10 cellular contexts compared by ENCODE assay signal in genomic region chr5:140569197-140569596, GRCh38. TPM values are rescaled to one million over a fixed set of nuclear protein-coding genes. Genes with fewer than 3 reads are reported as not detected.
A peak's percentile ranks its signal among the peaks of the same experiment; 100 is the strongest.
DNase-seq lines count a peak whose midpoint lies in the region; TF ChIP-seq lines count a peak whose summit lies in the region.
"Had no signal": no experiment of that assay in that cellular context is flagged by ENCODE, and none has a peak within 500 bp of the region (broad histone marks: within the 10 kb centered on the region; RNA-seq: fewer than 3 reads in every experiment).

No MANE protein-coding gene starts in this region.

- H3K27ac Mint-ChIP-seq in activated CD4-positive, alpha-beta T cell treated with anti-CD3 and anti-CD28 coated beads, Interleukin-2, amount 10 ng/mL, durations not matched to agents 24 days and 14 days: peak overlapping the region; percentile 92

- H3K4me1 Mint-ChIP-seq in activated CD4-positive, alpha-beta T cell treated with anti-CD3 and anti-CD28 coated beads, Interleukin-2, amount 10 ng/mL, durations not matched to agents 24 days and 14 days: peaks cover 42% of the 10 kb centered on the region

- intact Hi-C loops in activated CD4-positive, alpha-beta T cell treated with anti-CD3 and anti-CD28 coated beads, Interleukin-2, amount 10 ng/mL, durations not matched to agents 24 days and 14 days (cut with micrococcal nuclease): no loop called here
- intact Hi-C loops in esophagus squamous epithelium (cut with DNase I): loop anchor here (5.0 kb wide), 1 partner anchor 73 kb away; no protein-coding TSS in a partner anchor
- intact Hi-C loops in stomach (cut with DNase I; ENCODE audit: low total_unique reads): loop anchor here (5.0 kb wide), 1 partner anchor 63 kb away; the partner anchor contains the start of gene CD14

- H3K9ac ChIP-seq in Karpas-422 (ENCODE audit: low read length): no peak overlapping the region

- H3K27ac ChIP-seq in Karpas-422 (ENCODE audit: low read length) (no peak overlapping the region), esophagus squamous epithelium (peak overlapping the region; percentile 40 to 83 (median 69)), stomach (peak overlapping the region in 4 of 5 donors; percentile 58 to 82 (median 66))

- H3K9me3 Mint-ChIP-seq in activated CD4-positive, alpha-beta T cell treated with anti-CD3 and anti-CD28 coated beads, Interleukin-2, amount 10 ng/mL, durations not matched to agents 24 days and 14 days: no peaks in the 10 kb centered on the region

- peaks cover 23% of the 10 kb centered on the region for H3K79me2 ChIP-seq in Karpas-422 (ENCODE audit: low read length)

- peak overlapping the region; percentile 80 for H3K4me3 Mint-ChIP-seq in activated CD4-positive, alpha-beta T cell treated with anti-CD3 and anti-CD28 coated beads, Interleukin-2, amount 10 ng/mL, durations not matched to agents 24 days and 14 days

- H3K27me3 Mint-ChIP-seq in activated CD4-positive, alpha-beta T cell treated with anti-CD3 and anti-CD28 coated beads, Interleukin-2, amount 10 ng/mL, durations not matched to agents 24 days and 14 days: no peaks in the 10 kb centered on the region

- H3K27me3 ChIP-seq in Karpas-422 (ENCODE audit: low read length) (no peaks in the 10 kb centered on the region), esophagus squamous epithelium (no peaks in the 10 kb centered on the region), stomach (no peaks in the 10 kb centered on the region)

- H3K4me1 ChIP-seq in Karpas-422 (ENCODE audit: low read length): peaks cover 13% of the 10 kb centered on the region
- peaks cover 5 to 71% (median 40%) of the 10 kb centered on the region in 3 donors for H3K4me1 ChIP-seq in esophagus squamous epithelium
- H3K4me1 ChIP-seq in stomach: peaks cover 15 to 56% (median 48%) of the 10 kb centered on the region in 4 donors

- H4K20me1 ChIP-seq in Karpas-422 (ENCODE audit: insufficient read depth, low read depth, low read length): no peaks in the 10 kb centered on the region; the same call in 1 of the 2 replicates

- no peak overlapping the region for H3K4me2 ChIP-seq in Karpas-422 (ENCODE audit: low read depth, low read length, poor library complexity, severe bottlenecking)

- no peak overlapping the region for H3K4me3 ChIP-seq in Karpas-422 (ENCODE audit: low read length)
- no peak overlapping the region for H3K4me3 ChIP-seq in esophagus squamous epithelium
- H3K4me3 ChIP-seq in stomach: no peak overlapping the region

- H3K36me3 ChIP-seq in Karpas-422 (ENCODE audit: insufficient read depth, low read length): no peaks in the 10 kb centered on the region
- H3K36me3 ChIP-seq in esophagus squamous epithelium: peaks cover 8 to 46% (median 14%) of the 10 kb centered on the region in 3 donors
- peaks cover 19 to 42% (median 36%) of the 10 kb centered on the region in 4 donors for H3K36me3 ChIP-seq in stomach

- TF ChIP-seq POLR2A in esophagus squamous epithelium (IDR thresholded peaks at IDR 0.05): no peak
- no peak for TF ChIP-seq POLR2A in stomach (IDR thresholded peaks at IDR 0.05)

- peaks cover 36% of the 10 kb centered on the region for H3K36me3 Mint-ChIP-seq in activated CD4-positive, alpha-beta T cell treated with anti-CD3 and anti-CD28 coated beads, Interleukin-2, amount 10 ng/mL, durations not matched to agents 24 days and 14 days (ENCODE audit: low read depth)

- no peak for TF ChIP-seq CTCF in esophagus squamous epithelium (IDR thresholded peaks at IDR 0.05)
- TF ChIP-seq CTCF in stomach (IDR thresholded peaks at IDR 0.05): no peak

- no peak for TF ChIP-seq EP300 in stomach (IDR thresholded peaks at IDR 0.05)

- no peak overlapping the region for H2AFZ ChIP-seq in Karpas-422 (ENCODE audit: low read length)

- no peaks in the 10 kb centered on the region for H3K9me3 ChIP-seq in Karpas-422 (ENCODE audit: low read length)
- H3K9me3 ChIP-seq in esophagus squamous epithelium: no peaks in the 10 kb centered on the region
- H3K9me3 ChIP-seq in stomach: no peaks in the 10 kb centered on the region

- H3K9me2 ChIP-seq in Karpas-422 (replicated peaks; ENCODE audit: insufficient read depth, low read length): no peaks in the 10 kb centered on the region

- peak; percentile 77 for DNase-seq in activated CD4-positive, alpha-beta T cell treated with anti-CD3 and anti-CD28 coated beads, Interleukin-2, amount 10 ng/mL, durations not matched to agents 24 days and 14 days
- no peak for DNase-seq in activated CD4-positive, alpha-beta T cell treated with anti-CD3 and anti-CD28 coated beads for 48 hours
- peak; percentile 30 for DNase-seq in Karpas-422
- DNase-seq in esophagus squamous epithelium (lab: John Stamatoyannopoulos, UW): no peak
- DNase-seq in stomach: no peak
- no peak for DNase-seq in foreskin melanocyte
- DNase-seq in NCI-H146 treated with DMSO at 0.1 percent for 48 hours (lab: John Stamatoyannopoulos, UW; ENCODE audit: unreplicated experiment): no peak
- DNase-seq in middle frontal gyrus (ENCODE audit: extremely low spot score, low spot score): no peak
- DNase-seq: 8988T, NCI-H345 had no signal

- WGBS in esophagus squamous epithelium, 2 donors: 28 to 43% methylated on average over 4 of the region's 4 CpGs
- 49 to 76% (median 62%) methylated on average over 4 of the region's 4 CpGs for WGBS in stomach, 5 donors

RNA-seq across cellular contexts. Expression of gene SLC35A4, which starts 4.6 kb away (rescaled TPM):
- 105 and 106 TPM in 2 replicates for total RNA-seq in activated CD4-positive, alpha-beta T cell treated with anti-CD3 and anti-CD28 coated beads, Interleukin-2, amount 10 ng/mL, durations not matched to agents 24 days and 14 days
- 19.0 and 33.5 TPM in 2 replicates for total RNA-seq in Karpas-422 (2014; rRNA removed; shearing (Covaris generic); ENCODE audit: low replicate concordance)
- total RNA-seq in esophagus squamous epithelium (10 to 100 TPM; 41.4 to 56.9 (median 52.6) TPM), stomach (10 to 100 TPM; 11.4 to 62.0 (median 43.0) TPM)
- 10 to 100 TPM; 30.4 to 47.7 (median 41.7) TPM for polyA plus RNA-seq in stomach

RNA-seq across cellular contexts. Expression of gene APBB3, which starts 4.8 kb away (rescaled TPM):
- 16.5 and 17.8 TPM in 2 replicates for total RNA-seq in activated CD4-positive, alpha-beta T cell treated with anti-CD3 and anti-CD28 coated beads, Interleukin-2, amount 10 ng/mL, durations not matched to agents 24 days and 14 days
- 33.2 and 42.2 TPM in 2 replicates for total RNA-seq in Karpas-422 (2014; rRNA removed; shearing (Covaris generic); ENCODE audit: low replicate concordance)
- total RNA-seq in esophagus squamous epithelium (10 to 100 TPM in 1 of 4 donors, 1 to 10 TPM in 3; 3.4 to 10.5 (median 6.5) TPM), stomach (10 to 100 TPM in 3 of 5 donors, 1 to 10 TPM in 2; 5.4 to 40.8 (median 22.4) TPM)
- polyA plus RNA-seq in stomach: 10 to 100 TPM in 2 of 3 donors, 1 to 10 TPM in 1; 9.8 to 29.8 (median 11.0) TPM

RNA-seq across cellular contexts. Expression of gene SRA1, which starts 11.9 kb away (rescaled TPM):
- total RNA-seq in activated CD4-positive, alpha-beta T cell treated with anti-CD3 and anti-CD28 coated beads, Interleukin-2, amount 10 ng/mL, durations not matched to agents 24 days and 14 days: 53.8 and 54.9 TPM in 2 replicates
- 27.1 and 45.7 TPM in 2 replicates for total RNA-seq in Karpas-422 (2014; rRNA removed; shearing (Covaris generic); ENCODE audit: low replicate concordance)
- total RNA-seq in esophagus squamous epithelium: 10 to 100 TPM; 17.4 to 22.3 (median 21.0) TPM
- 10 to 100 TPM in 3 of 5 donors, 1 to 10 TPM in 1, not detected in 1; 1.8 to 26.8 (median 22.9) TPM for total RNA-seq in stomach
- polyA plus RNA-seq in stomach: 10 to 100 TPM; 37.7 to 51.0 (median 39.7) TPM

RNA-seq across cellular contexts. Expression of gene EIF4EBP3, which starts 21.7 kb away (rescaled TPM):
- total RNA-seq in activated CD4-positive, alpha-beta T cell treated with anti-CD3 and anti-CD28 coated beads, Interleukin-2, amount 10 ng/mL, durations not matched to agents 24 days and 14 days: 13.8 and 13.9 TPM in 2 replicates
- 7.3 and 12.2 TPM in 2 replicates for total RNA-seq in Karpas-422 (2014; rRNA removed; shearing (Covaris generic); ENCODE audit: low replicate concordance)
- total RNA-seq in esophagus squamous epithelium (10 to 100 TPM in 1 of 4 donors, 1 to 10 TPM in 3; 3.0 to 12.4 (median 6.2) TPM), stomach (10 to 100 TPM in 1 of 5 donors, 1 to 10 TPM in 4; 2.7 to 15.1 (median 8.1) TPM)
- 10 to 100 TPM; 66.1 to 90.9 (median 80.2) TPM for polyA plus RNA-seq in stomach

Comparison
In these comparisons a context has a peak if more than half of its experiments do, and no peak if none do; other contexts are left out.
1. DNase-seq: peak in activated CD4-positive, alpha-beta T cell treated with anti-CD3 and anti-CD28 coated beads, Interleukin-2, amount 10 ng/mL, durations not matched to agents 24 days and 14 days (single experiment) and Karpas-422 (single experiment); none in activated CD4-positive, alpha-beta T cell treated with anti-CD3 and anti-CD28 coated beads for 48 hours (single experiment), esophagus squamous epithelium (single experiment), stomach (single experiment), foreskin melanocyte (single experiment), NCI-H146 treated with DMSO at 0.1 percent for 48 hours (single experiment) and middle frontal gyrus (single experiment).